In the genomic region with DNA sequence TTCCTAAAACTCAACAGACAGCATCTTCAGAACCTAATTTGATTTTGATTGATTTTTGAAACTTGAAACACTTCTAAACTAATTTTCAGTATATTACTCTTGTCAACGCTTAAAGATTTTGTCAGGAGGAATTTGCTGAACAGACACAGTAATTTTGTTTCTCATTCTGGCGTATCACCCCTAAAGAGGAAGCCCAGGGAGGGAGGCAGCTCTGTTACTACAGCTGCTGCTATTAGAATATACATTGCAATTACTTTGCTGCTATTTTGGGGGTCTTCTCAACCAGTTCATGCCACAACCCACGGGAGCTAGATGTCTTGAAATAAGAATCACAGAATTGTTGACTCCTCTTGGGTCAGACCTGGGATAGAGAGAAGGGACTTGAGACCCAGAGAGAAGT, we compare ENCODE assay signal across 15 cellular contexts.
DNase-seq lines count a peak whose midpoint lies in the region; ATAC-seq and TF ChIP-seq lines count a peak whose summit lies in the region.
"Had no signal": no experiment of that assay in that cellular context is flagged by ENCODE, and none has a peak within 500 bp of the region (broad histone marks: within the 10 kb centered on the region; RNA-seq: fewer than 3 reads in every experiment).

No MANE protein-coding gene starts in this region.

- no peaks in the 10 kb centered on the region for H3K27me3 ChIP-seq in left lung
- no peaks in the 10 kb centered on the region for H3K27me3 ChIP-seq in suprapubic skin
- H3K27me3 ChIP-seq in CD8-positive, alpha-beta memory T cell (ENCODE audit: insufficient read depth, low read length, poor library complexity, severe bottlenecking) = peaks cover 3% of the 10 kb centered on the region

- WGBS in suprapubic skin = 75% methylated on average over 3 of the region's 3 CpGs

- H3K9me3 ChIP-seq in left lung (no peaks in the 10 kb centered on the region), suprapubic skin (no peaks in the 10 kb centered on the region)
- H3K9me3 ChIP-seq in CD8-positive, alpha-beta memory T cell (ENCODE audit: low read length) = no peaks in the 10 kb centered on the region

- H3K27ac ChIP-seq in left lung = no peak overlapping the region
- no peak overlapping the region for H3K27ac ChIP-seq in suprapubic skin
- H3K27ac ChIP-seq in CD8-positive, alpha-beta memory T cell (ENCODE audit: low read depth, low read length) = no peak overlapping the region

- H3K4me1 Mint-ChIP-seq in CD8-positive, alpha-beta memory T cell = peaks cover 22 to 30% (median 30%) of the 10 kb centered on the region in 3 donors

- DNase-seq in SKM-1 treated with dmso at 0.1 percent for 144 hours (lab: John Stamatoyannopoulos, UW; ENCODE audit: unreplicated experiment) (peak; percentile 7), SKM-1 (lab: John Stamatoyannopoulos, UW; ENCODE audit: unreplicated experiment) (no peak), NOMO-1 treated with DMSO at 0.1 percent for 48 hours (lab: John Stamatoyannopoulos, UW; ENCODE audit: unreplicated experiment) (peak; percentile 64), left lung (no peak), suprapubic skin (ENCODE audit: low spot score in 2 of 2) (no peak), NCI-H524 (lab: John Stamatoyannopoulos, UW) (no peak)
- DNase-seq in CD8-positive, alpha-beta memory T cell = no peak
- DNase-seq: DMS79 treated with DMSO at 0.1 percent for 48 hours, HCEC 1CT, MM.1S, NCI-H1417, NCI-H1930, NCI-H345, NCI-H526 had no signal

- CTCF ChIA-PET in CD8-positive, alpha-beta memory T cell (lab: Charles Lee) = interaction anchor here (1.5 kb wide), 1 partner anchor 12 kb away, joined by 3 read pairs; no protein-coding TSS in a partner anchor

- intact Hi-C loops in left lung (cut with DNase I) = no loop called here

- TF ChIP-seq POLR2A in suprapubic skin (IDR thresholded peaks at IDR 0.05) = no peak

- H3K4me3 ChIP-seq in left lung (no peak overlapping the region), suprapubic skin (no peak overlapping the region)
- H3K4me3 ChIP-seq in CD8-positive, alpha-beta memory T cell (ENCODE audit: low read length) = no peak overlapping the region
- H3K4me3 ChIP-seq: GM23338 had no signal

- H3K27ac Mint-ChIP-seq in CD8-positive, alpha-beta memory T cell = no peak overlapping the region
- H3K27ac Mint-ChIP-seq: GM23338 had no signal

- no peak overlapping the region for H3K4me3 Mint-ChIP-seq in CD8-positive, alpha-beta memory T cell
- H3K4me3 Mint-ChIP-seq: GM23338 had no signal

- peaks cover 2 to 10% of the 10 kb centered on the region in 2 donors for H3K27me3 Mint-ChIP-seq in CD8-positive, alpha-beta memory T cell

- no peak for TF ChIP-seq EP300 in suprapubic skin (IDR thresholded peaks at IDR 0.05)

- POLR2A ChIA-PET in CD8-positive, alpha-beta memory T cell (lab: Charles Lee) = no interaction called here

- TF ChIP-seq CTCF in left lung (IDR thresholded peaks at IDR 0.05) = no peak
- no peak for TF ChIP-seq CTCF in suprapubic skin (IDR thresholded peaks at IDR 0.05)

- H3K4me1 ChIP-seq in left lung (peaks cover 0 to 9% of the 10 kb centered on the region in 2 donors), suprapubic skin (no peaks in the 10 kb centered on the region)
- peaks cover 27% of the 10 kb centered on the region for H3K4me1 ChIP-seq in CD8-positive, alpha-beta memory T cell (ENCODE audit: insufficient read depth, low read length)

- H3K9me3 Mint-ChIP-seq in CD8-positive, alpha-beta memory T cell = peaks cover 0 to 1% (median 0%) of the 10 kb centered on the region in 5 donors

- peaks cover 0 to 5% (median 0%) of the 10 kb centered on the region in 3 donors for H3K36me3 Mint-ChIP-seq in CD8-positive, alpha-beta memory T cell

- H3K36me3 ChIP-seq in left lung (no peaks in the 10 kb centered on the region), suprapubic skin (no peaks in the 10 kb centered on the region)
- H3K36me3 ChIP-seq in CD8-positive, alpha-beta memory T cell (ENCODE audit: insufficient read depth, low read length) = no peaks in the 10 kb centered on the region

- peak; percentile 21 for ATAC-seq in left lung
- ATAC-seq: GM23338 had no signal

Comparison
In these comparisons a context has a peak if more than half of its experiments do, and no peak if none do; other contexts are left out.
1. DNase-seq: peak in SKM-1 treated with dmso at 0.1 percent for 144 hours (single experiment) and NOMO-1 treated with DMSO at 0.1 percent for 48 hours (single experiment); none in SKM-1 (single experiment), left lung (0 of 2), suprapubic skin (0 of 2), CD8-positive, alpha-beta memory T cell (0 of 5) and NCI-H524 (0 of 2).